In genomic region chr6:38871745-38872568, GRCh38 we compare ENCODE assay signal across 9 cellular contexts.
A peak's percentile ranks its signal among the peaks of the same experiment; 100 is the strongest.
DNase-seq lines count a peak whose midpoint lies in the region; ATAC-seq, FAIRE-seq and TF ChIP-seq lines count a peak whose summit lies in the region.
"Had no signal": no experiment of that assay in that cellular context is flagged by ENCODE, and none has a peak within 500 bp of the region (broad histone marks: within the 10 kb centered on the region; RNA-seq: fewer than 3 reads in every experiment).

No MANE protein-coding gene starts in this region.

- TF ChIP-seq RAD21 in A549 (conservative IDR thresholded peaks at IDR 0.05 in 1 of 2, IDR thresholded peaks at IDR 0.05 in 1 of 2), result peak; percentile 63 to 74

- no peak overlapping the region for H3K4me3 Mint-ChIP-seq in memory B cell

- peak; percentile 64 to 78; a peak in 5 of 6 replicates for ATAC-seq in A549
- ATAC-seq in memory B cell (ENCODE audit: low read depth), result no peak
- no peak for ATAC-seq in GM21825 (IDR thresholded peaks at IDR 0.05; ENCODE audit: unreplicated experiment)

- H3K36me3 Mint-ChIP-seq in memory B cell, result peaks cover 1% of the 10 kb centered on the region

- H3K27me3 ChIP-seq in dorsolateral prefrontal cortex, result peaks cover 0 to 12% (median 0%) of the 10 kb centered on the region in 45 donors

- H3K4me1 Mint-ChIP-seq in memory B cell, result peaks cover 4% of the 10 kb centered on the region

- H3K4me2 ChIP-seq in A549, result no peak overlapping the region

- no peaks in the 10 kb centered on the region for H3K9me3 Mint-ChIP-seq in memory B cell

- intact Hi-C loops in dorsolateral prefrontal cortex (cut with DNase I), result loop anchor here (2.0 to 10.0 kb wide), 2 partner anchors 433 kb away; no protein-coding TSS in a partner anchor

- TF ChIP-seq POLR2A in A549 (IDR thresholded peaks at IDR 0.05; ENCODE audit: low read length), result no peak

- H3K27ac Mint-ChIP-seq in memory B cell, result no peak overlapping the region

- CTCF ChIA-PET in A549 (lab: Yijun Ruan, JAX), result interaction anchor here (0.7 to 3.6 kb wide), 27 partner anchors 9 to 1947 kb away, joined by 3 to 23 read pairs (median 3); no protein-coding TSS in a partner anchor

- TF ChIP-seq EP300 in A549 (IDR thresholded peaks at IDR 0.05), result no peak

- POLR2A ChIA-PET in A549 (lab: Yijun Ruan, JAX), result no interaction called here

- no peaks in the 10 kb centered on the region for H3K9me3 ChIP-seq in A549

- TF ChIP-seq CTCF in A549 (IDR thresholded peaks at IDR 0.05), result peak; percentile 63
- TF ChIP-seq CTCF in GM12875 (IDR thresholded peaks at IDR 0.05; ENCODE audit: borderline replicate concordance, insufficient read depth, low read depth, low read length), result peak; percentile 85; the same call in 1 of the 2 replicates
- TF ChIP-seq CTCF in dorsolateral prefrontal cortex (IDR thresholded peaks at IDR 0.05 in 54 of 56, conservative IDR thresholded peaks at IDR 0.05 in 2 of 56; ENCODE audit: low read depth in 1 of 56, partially characterized antibody in 56 of 56), result peak; percentile 42 to 92 (median 82)

- no peak overlapping the region for H3K27ac ChIP-seq in A549
- H3K27ac ChIP-seq in dorsolateral prefrontal cortex, result no peak overlapping the region
- H3K27ac ChIP-seq: skin epidermis had no signal

- H3K27me3 Mint-ChIP-seq in memory B cell, result peaks cover 3% of the 10 kb centered on the region

- 26% methylated on average over 15 of the region's 15 CpGs for WGBS in A549 (ENCODE audit: missing lambda C conversion rate)

- H3K4me3 ChIP-seq in A549, result no peak overlapping the region
- no peak overlapping the region for H3K4me3 ChIP-seq in GM12875 (ENCODE audit: low read depth, low read length)
- no peak overlapping the region for H3K4me3 ChIP-seq in dorsolateral prefrontal cortex
- H3K4me3 ChIP-seq: skin epidermis had no signal

- DNase-seq in A549 (ENCODE audit: low read depth in 1 of 2, low spot score in 1 of 2), result peak; percentile 18 to 38
- DNase-seq in NCI-H345 (lab: John Stamatoyannopoulos, UW), result peak; percentile 64
- peak; percentile 69 for DNase-seq in activated CD4-positive, alpha-beta T cell treated with anti-CD3 and anti-CD28 coated beads for 48 hours
- peak in 7 of 10 donors; percentile 12 to 64 (median 55) for DNase-seq in dorsolateral prefrontal cortex
- peak; percentile 28 to 43 for DNase-seq in memory B cell (ENCODE audit: low spot score in 2 of 2)
- peak; percentile 7 to 31 for DNase-seq in stimulated activated CD8-positive, alpha-beta memory T cell treated with anti-CD3 and anti-CD28 coated beads, Interleukin-7, amount 100 ng/mL, for 1 hour (ENCODE audit: low read depth in 2 of 2)

- FAIRE-seq in A549 (lab: Jason Lieb, UNC), result peak; percentile 7

- no peaks in the 10 kb centered on the region for H3K4me1 ChIP-seq in A549

TF ChIP-seq in A549, 52 proteins besides CTCF, POLR2A, EP300 and RAD21:
- TF ChIP-seq EHMT2 (IDR thresholded peaks at IDR 0.05; ENCODE audit: low read depth), result no peak
- peak; percentile 34; the same call in 2 of the 3 replicates for TF ChIP-seq SMC3 (IDR thresholded peaks at IDR 0.05)

Comparison
In these comparisons a context has a peak if more than half of its experiments do, and no peak if none do; other contexts are left out.
1. ATAC-seq: peak in A549 (2 of 2); none in memory B cell (single experiment) and GM21825 (single experiment).
2. DNase-seq: peak in every context shown above with its lines; median percentile 69 in activated CD4-positive, alpha-beta T cell treated with anti-CD3 and anti-CD28 coated beads for 48 hours; 64 in NCI-H345; 55 in dorsolateral prefrontal cortex; 36 in memory B cell; 28 in A549; 19 in stimulated activated CD8-positive, alpha-beta memory T cell treated with anti-CD3 and anti-CD28 coated beads, Interleukin-7, amount 100 ng/mL, for 1 hour.
3. Peak in every context shown above with its lines, with median percentiles within 50 percentile points of each other: CTCF ChIP-seq.